In genomic region chr6:54294965-54295532, GRCh38 we compare ENCODE assay signal across 17 cellular contexts. TPM values are rescaled to one million over a fixed set of nuclear protein-coding genes. Genes with fewer than 3 reads are reported as not detected.
DNase-seq lines count a peak whose midpoint lies in the region; ATAC-seq and TF ChIP-seq lines count a peak whose summit lies in the region.
"Had no signal": no experiment of that assay in that cellular context is flagged by ENCODE, and none has a peak within 500 bp of the region (broad histone marks: within the 10 kb centered on the region; RNA-seq: fewer than 3 reads in every experiment).

No MANE protein-coding gene starts in this region.

- TF ChIP-seq CTCF in chondrocyte (IDR thresholded peaks at IDR 0.05): no peak

- no peak for ATAC-seq in Right ventricle myocardium inferior
- no peak for ATAC-seq in left cardiac atrium
- peak; percentile 26 for ATAC-seq in aorta (ENCODE audit: low FRiP score)
- ATAC-seq in SK-N-SH treated with all-trans-retinoic acid at 6 μM for 48 hours: no peak
- ATAC-seq: CD8-positive, alpha-beta T cell; GM23338 had no signal

- no peaks in the 10 kb centered on the region for H3K27me3 ChIP-seq in aorta (ENCODE audit: control insufficient read depth in 1 of 2, insufficient read depth in 2 of 2, low read length in 1 of 2)

- no peaks in the 10 kb centered on the region for H3K9me3 ChIP-seq in aorta (ENCODE audit: control insufficient read depth, low read length)

- no peaks in the 10 kb centered on the region for H3K27me3 Mint-ChIP-seq in chondrocyte (ENCODE audit: low read depth)
- H3K27me3 Mint-ChIP-seq in activated CD4-positive, alpha-beta T cell treated with anti-CD3 and anti-CD28 coated beads, Interleukin-2, amount 10 ng/mL, durations not matched to agents 24 days and 14 days: no peaks in the 10 kb centered on the region

- no peak overlapping the region for H3K4me3 ChIP-seq in aorta (ENCODE audit: low read length in 2 of 2)
- H3K4me3 ChIP-seq: GM23338 had no signal

- H3K27ac ChIP-seq in aorta (ENCODE audit: low read depth in 1 of 2, low read length in 2 of 2): no peak overlapping the region
- H3K27ac ChIP-seq: 22Rv1 had no signal

- H3K4me1 Mint-ChIP-seq in chondrocyte (ENCODE audit: low read depth): peaks cover 27% of the 10 kb centered on the region
- H3K4me1 Mint-ChIP-seq in activated CD4-positive, alpha-beta T cell treated with anti-CD3 and anti-CD28 coated beads, Interleukin-2, amount 10 ng/mL, durations not matched to agents 24 days and 14 days: peaks cover 9% of the 10 kb centered on the region
- H3K4me1 Mint-ChIP-seq: CD14-positive monocyte had no signal

- intact Hi-C loops in Right ventricle myocardium inferior (cut with DNase I): no loop called here
- intact Hi-C loops in left cardiac atrium (cut with DNase I): no loop called here
- intact Hi-C loops in posterior vena cava (cut with DNase I): no loop called here
- intact Hi-C loops in aorta (cut with DNase I): no loop called here
- intact Hi-C loops in activated CD4-positive, alpha-beta T cell treated with anti-CD3 and anti-CD28 coated beads, Interleukin-2, amount 10 ng/mL, durations not matched to agents 24 days and 14 days (cut with micrococcal nuclease): no loop called here

- no peaks in the 10 kb centered on the region for H3K9me3 Mint-ChIP-seq in chondrocyte (ENCODE audit: low read depth)
- peaks cover 4% of the 10 kb centered on the region for H3K9me3 Mint-ChIP-seq in activated CD4-positive, alpha-beta T cell treated with anti-CD3 and anti-CD28 coated beads, Interleukin-2, amount 10 ng/mL, durations not matched to agents 24 days and 14 days
- H3K9me3 Mint-ChIP-seq: GM23338 had no signal

- no peaks in the 10 kb centered on the region for H3K36me3 Mint-ChIP-seq in chondrocyte (ENCODE audit: low read depth)
- H3K36me3 Mint-ChIP-seq in activated CD4-positive, alpha-beta T cell treated with anti-CD3 and anti-CD28 coated beads, Interleukin-2, amount 10 ng/mL, durations not matched to agents 24 days and 14 days (ENCODE audit: low read depth): no peaks in the 10 kb centered on the region
- H3K36me3 Mint-ChIP-seq: CD14-positive monocyte; CD8-positive, alpha-beta T cell had no signal

- DNase-seq in Right ventricle myocardium inferior (ENCODE audit: missing footprints) (peak; percentile 58), left cardiac atrium (no peak), chondrocyte (ENCODE audit: low spot score) (peak; percentile 60), posterior vena cava (ENCODE audit: low spot score) (peak; percentile 66), aorta (no peak)
- DNase-seq in activated CD4-positive, alpha-beta T cell treated with anti-CD3 and anti-CD28 coated beads, Interleukin-2, amount 10 ng/mL, durations not matched to agents 24 days and 14 days: no peak
- DNase-seq: CD8-positive, alpha-beta T cell; COR-L47; DND-41; GDM1; H7 had no signal

- no peak overlapping the region for H3K27ac Mint-ChIP-seq in chondrocyte (ENCODE audit: unreplicated experiment)
- no peak overlapping the region for H3K27ac Mint-ChIP-seq in activated CD4-positive, alpha-beta T cell treated with anti-CD3 and anti-CD28 coated beads, Interleukin-2, amount 10 ng/mL, durations not matched to agents 24 days and 14 days
- H3K27ac Mint-ChIP-seq: CD8-positive, alpha-beta T cell; GM23338 had no signal

- 94 to 95% methylated on average over 8 of the region's 8 CpGs for WGBS in aorta, 2 donors

- no peaks in the 10 kb centered on the region for H3K4me1 ChIP-seq in aorta (ENCODE audit: control insufficient read depth in 1 of 2, insufficient read depth in 2 of 2, low read length in 2 of 2)

- no peak overlapping the region for H3K4me3 Mint-ChIP-seq in chondrocyte (ENCODE audit: unreplicated experiment)
- H3K4me3 Mint-ChIP-seq in activated CD4-positive, alpha-beta T cell treated with anti-CD3 and anti-CD28 coated beads, Interleukin-2, amount 10 ng/mL, durations not matched to agents 24 days and 14 days: no peak overlapping the region
- H3K4me3 Mint-ChIP-seq: CD14-positive monocyte; CD8-positive, alpha-beta T cell; GM23338 had no signal

- no peaks in the 10 kb centered on the region for H3K36me3 ChIP-seq in aorta (ENCODE audit: control insufficient read depth in 1 of 2, insufficient read depth in 2 of 2, low read length in 1 of 2)

TF ChIP-seq in SK-N-SH treated with all-trans-retinoic acid at 6 μM for 48 hours, 23 proteins besides CTCF, POLR2A, EP300 and RAD21:
- TF ChIP-seq PATZ1 (CRISPR knock-in tag; IDR thresholded peaks at IDR 0.05; ENCODE audit: borderline replicate concordance): no peak

RNA-seq across cellular contexts. Expression of gene TINAG, which starts 13.2 kb away (rescaled TPM):
- total RNA-seq in Right ventricle myocardium inferior (not detected), left cardiac atrium (under 1 TPM; 0.12 to 0.39 TPM), chondrocyte (not detected in 3 replicates), posterior vena cava (not detected), aorta (not detected)
- polyA plus RNA-seq in aorta: under 1 TPM in 1 of 2 donors, not detected in 1; 0.38 TPM
- not detected in 2 replicates for total RNA-seq in activated CD4-positive, alpha-beta T cell treated with anti-CD3 and anti-CD28 coated beads, Interleukin-2, amount 10 ng/mL, durations not matched to agents 24 days and 14 days
- total RNA-seq: A673; CD8-positive, alpha-beta T cell; GM23338; H7 had no signal
- polyA plus RNA-seq: BJ, CD14-positive monocyte, GM23338 had no signal

Comparison
In these comparisons a context has a peak if more than half of its experiments do, and no peak if none do; other contexts are left out.
1. DNase-seq: peak in Right ventricle myocardium inferior (single experiment), chondrocyte (single experiment) and posterior vena cava (single experiment); none in left cardiac atrium (single experiment), aorta (0 of 2) and activated CD4-positive, alpha-beta T cell treated with anti-CD3 and anti-CD28 coated beads, Interleukin-2, amount 10 ng/mL, durations not matched to agents 24 days and 14 days (single experiment).